Comparison of ENCODE assay signal across 8 cellular contexts in the genomic region with DNA sequence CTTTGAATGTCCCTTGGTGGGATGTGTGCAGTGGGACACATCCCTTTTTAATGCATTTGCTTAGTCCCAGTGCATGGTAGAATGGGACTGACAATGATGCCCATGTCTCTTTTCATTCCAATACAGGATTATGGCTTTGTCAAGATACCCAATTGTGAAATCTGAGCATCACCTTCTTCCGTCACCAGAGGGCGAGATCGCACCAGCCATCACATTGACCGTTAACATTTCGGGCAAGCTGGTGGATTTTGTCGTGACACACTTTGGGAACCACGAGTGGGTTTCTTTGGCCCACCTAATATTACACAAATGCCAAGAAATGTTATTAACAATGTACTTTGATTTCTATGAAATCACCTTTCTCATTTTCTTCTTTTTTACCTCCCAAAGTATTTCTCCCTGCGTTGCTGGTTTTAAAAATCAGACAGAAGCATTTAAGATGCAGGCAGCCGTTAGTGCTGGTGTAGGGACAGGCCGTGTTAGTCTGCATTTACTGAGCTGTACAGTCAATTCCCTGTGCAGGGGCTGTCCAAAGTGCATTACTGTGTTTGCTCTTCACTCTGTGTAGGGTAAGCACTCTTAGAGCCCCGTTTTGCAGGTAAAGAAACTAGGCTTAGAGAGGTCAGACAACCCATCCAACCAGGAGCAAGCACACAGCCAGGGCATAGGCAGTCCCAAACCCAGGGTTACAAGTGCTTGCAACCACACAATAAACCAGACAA. TPM values are rescaled to one million over a fixed set of nuclear protein-coding genes. Genes with fewer than 3 reads are reported as not detected.
DNase-seq lines count a peak whose midpoint lies in the region; ATAC-seq and TF ChIP-seq lines count a peak whose summit lies in the region.

No MANE protein-coding gene starts in this region.

- TF ChIP-seq CTCF in cardiac muscle cell (IDR thresholded peaks at IDR 0.05; ENCODE audit: low read depth, low read length) (peak; percentile 10), Loucy (conservative IDR thresholded peaks at IDR 0.05; ENCODE audit: low read length) (peak; percentile 85), astrocyte of the cerebellum (IDR thresholded peaks at IDR 0.05; ENCODE audit: low read depth, low read length, missing control alignments) (peak; percentile 55)

- no peaks in the 10 kb centered on the region for H3K9me3 ChIP-seq in cardiac muscle cell (ENCODE audit: low read depth)
- no peaks in the 10 kb centered on the region for H3K9me3 ChIP-seq in Loucy (ENCODE audit: insufficient read depth, low read depth, low read length)

- no peaks in the 10 kb centered on the region for H3K36me3 ChIP-seq in cardiac muscle cell
- no peaks in the 10 kb centered on the region for H3K36me3 ChIP-seq in Loucy (ENCODE audit: insufficient read depth, low read length)

- H3K4me3 ChIP-seq in cardiac muscle cell (no peak overlapping the region), Loucy (ENCODE audit: low read length, poor library complexity, severe bottlenecking) (no peak overlapping the region), astrocyte of the cerebellum (ENCODE audit: low read depth, low read length) (no peak overlapping the region)

- DNase-seq in cardiac muscle cell (ENCODE audit: low read depth in 1 of 2, low spot score in 1 of 2) (peak in 1 of 2 donors; percentile 0), left ventricle myocardium superior (no peak), astrocyte of the cerebellum (ENCODE audit: low read depth) (no peak), nucleus accumbens (lab: John Stamatoyannopoulos, UW) (peak in 32 of 56 donors; percentile 0 to 46 (median 8)), T1000 (lab: John Stamatoyannopoulos, UW) (no peak)

- intact Hi-C loops in left ventricle myocardium superior (cut with micrococcal nuclease), result no loop called here

- ATAC-seq in left ventricle myocardium superior (no peak), GM21526 (IDR thresholded peaks at IDR 0.05; ENCODE audit: low FRiP score, unreplicated experiment) (no peak), GM18517 (IDR thresholded peaks at IDR 0.05; ENCODE audit: unreplicated experiment) (no peak)

- in situ Hi-C loops in astrocyte of the cerebellum (cut with HindIII; ENCODE audit: low sequenced_read_pairs), result no loop called here

- H4K20me1 ChIP-seq in Loucy (ENCODE audit: insufficient read depth, low read length, poor library complexity, severe bottlenecking), result no peaks in the 10 kb centered on the region

- no peaks in the 10 kb centered on the region for H3K9me2 ChIP-seq in Loucy (replicated peaks; ENCODE audit: low read depth, low read length)

- no peak overlapping the region for H3K27ac ChIP-seq in cardiac muscle cell

- H3K4me1 ChIP-seq in cardiac muscle cell (ENCODE audit: low read depth) (no peaks in the 10 kb centered on the region), Loucy (ENCODE audit: insufficient read depth, low read length, poor library complexity, severe bottlenecking) (no peaks in the 10 kb centered on the region)

- no peak overlapping the region for H2AFZ ChIP-seq in Loucy (ENCODE audit: low read length)

- H3F3A ChIP-seq in Loucy (ENCODE audit: low read depth), result no peaks in the 10 kb centered on the region

- H3K79me2 ChIP-seq in Loucy (ENCODE audit: insufficient read depth, low read length), result no peaks in the 10 kb centered on the region

- H3K9ac ChIP-seq in Loucy (ENCODE audit: low read depth, low read length, poor library complexity, severe bottlenecking), result no peak overlapping the region

- H3K27me3 ChIP-seq in cardiac muscle cell, result no peaks in the 10 kb centered on the region
- no peaks in the 10 kb centered on the region for H3K27me3 ChIP-seq in Loucy (ENCODE audit: insufficient read depth, low read length, poor library complexity, severe bottlenecking)

- no peak overlapping the region for H3K4me2 ChIP-seq in Loucy (ENCODE audit: low read depth, low read length, poor library complexity, severe bottlenecking)

RNA-seq across cellular contexts. Expression of a gene that starts 46.5 kb away (rescaled TPM):
- total RNA-seq in cardiac muscle cell (not detected in 2 replicates), left ventricle myocardium superior (not detected)
- polyA plus RNA-seq in cardiac muscle cell, result not detected in 2 replicates

Comparison
In these comparisons a context has a peak if more than half of its experiments do, and no peak if none do; other contexts are left out.
1. DNase-seq: peak in nucleus accumbens (32 of 56); none in left ventricle myocardium superior (single experiment), astrocyte of the cerebellum (single experiment) and T1000 (single experiment).
2. CTCF ChIP-seq: peak in every context shown above with its lines; median percentile 85 in Loucy; 55 in astrocyte of the cerebellum; 10 in cardiac muscle cell.